9 cellular contexts compared by ENCODE assay signal in the genomic region with DNA sequence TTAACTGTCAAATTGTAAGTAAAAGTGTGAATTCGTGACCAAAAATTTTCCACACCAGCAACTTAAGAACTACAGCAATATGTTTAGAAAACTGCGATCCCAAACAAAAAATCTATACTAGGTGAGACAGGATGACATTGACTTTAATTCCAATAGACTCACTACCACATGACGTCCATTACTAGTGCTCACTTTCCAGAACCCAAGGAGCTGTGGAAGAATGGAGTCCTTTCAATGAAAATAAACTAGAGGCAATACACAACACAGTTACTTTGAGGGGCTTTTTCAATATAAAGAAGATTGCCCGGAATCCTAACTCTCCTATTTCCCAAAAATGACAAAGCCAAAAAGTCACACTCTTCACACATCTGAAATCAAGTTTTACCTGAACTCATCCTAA. TPM values are rescaled to one million over a fixed set of nuclear protein-coding genes. Genes with fewer than 3 reads are reported as not detected.
DNase-seq lines count a peak whose midpoint lies in the region; ATAC-seq, FAIRE-seq and TF ChIP-seq lines count a peak whose summit lies in the region.
"Had no signal": no experiment of that assay in that cellular context is flagged by ENCODE, and none has a peak within 500 bp of the region (broad histone marks: within the 10 kb centered on the region; RNA-seq: fewer than 3 reads in every experiment).

No MANE protein-coding gene starts in this region.

- no peaks in the 10 kb centered on the region for H3K9me3 ChIP-seq in keratinocyte (ENCODE audit: control insufficient read depth, low read depth, low read length)
- no peaks in the 10 kb centered on the region for H3K9me3 ChIP-seq in stomach

- no peak for TF ChIP-seq POLR2A in stomach (IDR thresholded peaks at IDR 0.05)

- no peaks in the 10 kb centered on the region for H3K9me3 Mint-ChIP-seq in activated naive CD8-positive, alpha-beta T cell (ENCODE audit: low read depth)

- H3K27me3 ChIP-seq in keratinocyte (ENCODE audit: control insufficient read depth, extremely low read depth, insufficient read depth, low read length) (no peaks in the 10 kb centered on the region), stomach (no peaks in the 10 kb centered on the region)

- H3K4me3 ChIP-seq in keratinocyte (ENCODE audit: control insufficient read depth in 2 of 3, extremely low read depth in 1 of 3, insufficient read depth in 2 of 3, low read depth in 1 of 3, low read length in 3 of 3) (peak overlapping the region; percentile 61 to 91 (median 80)), stomach (peak overlapping the region; percentile 65 to 94 (median 74))

- no peak for FAIRE-seq in keratinocyte (lab: Jason Lieb, UNC)

- H3K79me2 ChIP-seq in keratinocyte (ENCODE audit: control insufficient read depth, insufficient read depth, low read length), result no peaks in the 10 kb centered on the region

- no peak overlapping the region for H3K27ac ChIP-seq in keratinocyte (ENCODE audit: control insufficient read depth, insufficient read depth, low read length)
- peak overlapping the region in 4 of 5 donors; percentile 87 to 94 (median 92) for H3K27ac ChIP-seq in stomach

- peaks cover 41% of the 10 kb centered on the region for H3K27me3 Mint-ChIP-seq in activated naive CD8-positive, alpha-beta T cell

- WGBS in stomach, 5 donors, result 21 to 34% (median 29%) methylated on average over 4 of the region's 4 CpGs

- peak overlapping the region; percentile 97 for H3K4me2 ChIP-seq in keratinocyte (ENCODE audit: control insufficient read depth, extremely low read depth, insufficient read depth, low read depth, low read length)

- DNase-seq in HT1080 (ENCODE audit: low read depth), result peak; percentile 14
- DNase-seq in keratinocyte (ENCODE audit: low read depth, low spot score), result no peak
- DNase-seq in stomach, result no peak
- no peak for DNase-seq in NOMO-1 (lab: John Stamatoyannopoulos, UW; ENCODE audit: unreplicated experiment in 2 of 2)
- DNase-seq: effector CD4-positive, alpha-beta T cell; NCI-H748 treated with DMSO at 0.1 percent for 48 hours had no signal

- dilution Hi-C loops in keratinocyte (cut with MboI; ENCODE audit: extremely low pct_ligation_motif_present, low sequenced_read_pairs), result no loop called here

- intact Hi-C loops in stomach (cut with DNase I; ENCODE audit: low total_unique reads), result no loop called here

- H3K4me3 Mint-ChIP-seq in activated naive CD8-positive, alpha-beta T cell, result peak overlapping the region; percentile 85

- H3K4me1 Mint-ChIP-seq in activated naive CD8-positive, alpha-beta T cell (ENCODE audit: low read depth), result peaks cover 13% of the 10 kb centered on the region

- TF ChIP-seq EP300 in stomach (IDR thresholded peaks at IDR 0.05), result no peak

- H3K4me1 ChIP-seq in keratinocyte (ENCODE audit: control insufficient read depth, extremely low read depth, insufficient read depth, low read length), result peaks cover 12% of the 10 kb centered on the region
- H3K4me1 ChIP-seq in stomach, result peaks cover 0 to 35% (median 14%) of the 10 kb centered on the region in 4 donors

- peak overlapping the region; percentile 90 for H2AFZ ChIP-seq in keratinocyte (ENCODE audit: control insufficient read depth, low read length)

- peak overlapping the region; percentile 64 for H3K9ac ChIP-seq in keratinocyte (ENCODE audit: control insufficient read depth, extremely low read depth, insufficient read depth, low read length)

- no peaks in the 10 kb centered on the region for H4K20me1 ChIP-seq in keratinocyte (ENCODE audit: control insufficient read depth, extremely low read depth, insufficient read depth, low read length)

- TF ChIP-seq CTCF in keratinocyte (optimal IDR thresholded peaks at IDR 0.05 in 1 of 3, IDR thresholded peaks at IDR 0.05 in 1 of 3, conservative IDR thresholded peaks at IDR 0.05 in 1 of 3; ENCODE audit: extremely low read depth in 1 of 3, insufficient read depth in 2 of 3, low read length in 3 of 3), result no peak
- no peak for TF ChIP-seq CTCF in stomach (IDR thresholded peaks at IDR 0.05)

- H3K36me3 Mint-ChIP-seq in activated naive CD8-positive, alpha-beta T cell, result no peaks in the 10 kb centered on the region

- H3K36me3 ChIP-seq in keratinocyte (ENCODE audit: control insufficient read depth in 2 of 2, extremely low read depth in 1 of 2, insufficient read depth in 2 of 2, low read length in 2 of 2) (no peaks in the 10 kb centered on the region), stomach (no peaks in the 10 kb centered on the region)

- H3K27ac Mint-ChIP-seq in activated naive CD8-positive, alpha-beta T cell, result no peak overlapping the region

- ATAC-seq in GM21381 (IDR thresholded peaks at IDR 0.05; ENCODE audit: unreplicated experiment) (no peak), GM19328 (IDR thresholded peaks at IDR 0.05; ENCODE audit: unreplicated experiment) (no peak)

- H3K9me1 ChIP-seq in keratinocyte (ENCODE audit: control insufficient read depth, extremely low read depth, insufficient read depth, low read length), result no peaks in the 10 kb centered on the region

RNA-seq across cellular contexts. Expression of gene EPS8, which starts 1.4 kb away (rescaled TPM):
- 30.4 and 36.7 TPM in 2 replicates for total RNA-seq in HT1080 (2014; rRNA removed; shearing (Covaris generic))
- polyA plus RNA-seq in HT1080 (2015; cell fraction: cytosol; rRNA removed), result 40.3 and 53.0 TPM in 2 replicates
- 58.8 and 59.5 TPM in 2 replicates for polyA plus RNA-seq in HT1080 (2015; cell fraction: nucleus; rRNA removed)
- polyA plus RNA-seq in keratinocyte (2.0 to 4.0 TPM (median 2.7 TPM) in 3 replicates), stomach (10 to 100 TPM in 2 of 3 donors, 1 to 10 TPM in 1; 9.1 to 30.7 (median 20.3) TPM)
- 4.3 TPM for polyA plus RNA-seq in keratinocyte (2011; ENCODE audit: low read depth)
- 2.0 and 3.9 TPM in 2 replicates for polyA plus RNA-seq in keratinocyte (2011; cell fraction: cytosol; rRNA removed)
- 3.0 and 4.3 TPM in 2 replicates for polyA plus RNA-seq in keratinocyte (2011; cell fraction: nucleus; rRNA removed)
- 1.7 and 2.2 TPM in 2 replicates for polyA plus RNA-seq in keratinocyte (2012; ENCODE audit: low replicate concordance)
- 0.20 to 12.1 TPM (median 4.8 TPM) in 3 replicates for polyA minus RNA-seq in keratinocyte
- polyA minus RNA-seq in keratinocyte (2011; cell fraction: cytosol; rRNA and poly(A)+ RNA removed), result 2.1 TPM
- 3.1 and 7.3 TPM in 2 replicates for polyA minus RNA-seq in keratinocyte (2011; cell fraction: nucleus; rRNA and poly(A)+ RNA removed)
- total RNA-seq in stomach, result 100 to 1,000 TPM in 3 of 5 donors, 10 to 100 TPM in 2; 18.7 to 287 (median 122) TPM
